Comparison of ENCODE assay signal across 7 cellular contexts in genomic region chr16:30874244-30874820, GRCh38. TPM values are rescaled to one million over a fixed set of nuclear protein-coding genes. Genes with fewer than 3 reads are reported as not detected.
A peak's percentile ranks its signal among the peaks of the same experiment; 100 is the strongest.
DNase-seq lines count a peak whose midpoint lies in the region; ATAC-seq and TF ChIP-seq lines count a peak whose summit lies in the region.

No MANE protein-coding gene starts in this region.

- no peaks in the 10 kb centered on the region for H3K9me3 Mint-ChIP-seq in activated CD4-positive, alpha-beta memory T cell treated with anti-CD3 and anti-CD28 coated beads, Interleukin-2, amount 10 ng/mL, durations not matched to agents 7 days and 5 days
- no peaks in the 10 kb centered on the region for H3K9me3 Mint-ChIP-seq in stimulated activated naive B cell treated with anti-CD40 and anti-IgM and Interleukin-4, amounts not matched to agents 10 μg/mL and 1 μg/mL and 100 μg/mL, for 72 hours

- peaks cover 21% of the 10 kb centered on the region for H3K36me3 Mint-ChIP-seq in activated CD4-positive, alpha-beta memory T cell treated with anti-CD3 and anti-CD28 coated beads, Interleukin-2, amount 10 ng/mL, durations not matched to agents 7 days and 5 days (ENCODE audit: low read depth)
- H3K36me3 Mint-ChIP-seq in stimulated activated naive B cell treated with anti-CD40 and anti-IgM and Interleukin-4, amounts not matched to agents 10 μg/mL and 1 μg/mL and 100 μg/mL, for 72 hours: peaks cover 18 to 31% of the 10 kb centered on the region in 2 donors

- H3K4me3 ChIP-seq in HFF-Myc (replicated peaks; ENCODE audit: low read depth, low read length) (peak overlapping the region; percentile 75), iPS-11a (ENCODE audit: low read depth, low read length) (peak overlapping the region; percentile 83)

- peaks cover 40% of the 10 kb centered on the region for H3K4me1 Mint-ChIP-seq in activated CD4-positive, alpha-beta memory T cell treated with anti-CD3 and anti-CD28 coated beads, Interleukin-2, amount 10 ng/mL, durations not matched to agents 7 days and 5 days
- H3K4me1 Mint-ChIP-seq in stimulated activated naive B cell treated with anti-CD40 and anti-IgM and Interleukin-4, amounts not matched to agents 10 μg/mL and 1 μg/mL and 100 μg/mL, for 72 hours: peaks cover 33 to 45% of the 10 kb centered on the region in 2 donors

- no peak for DNase-seq in HFF-Myc (ENCODE audit: extremely low read depth, low read depth)
- no peak for DNase-seq in activated CD4-positive, alpha-beta memory T cell treated with anti-CD3 and anti-CD28 coated beads, Interleukin-2, amount 10 ng/mL, durations not matched to agents 7 days and 5 days
- no peak for DNase-seq in stimulated activated naive B cell treated with anti-CD40 and anti-IgM and Interleukin-4, amounts not matched to agents 10 μg/mL and 1 μg/mL and 100 μg/mL, for 72 hours
- DNase-seq in anterior cingulate cortex (lab: John Stamatoyannopoulos, UW): no peak

- CTCF ChIA-PET in activated CD4-positive, alpha-beta memory T cell treated with anti-CD3 and anti-CD28 coated beads, Interleukin-2, amount 10 ng/mL, durations not matched to agents 7 days and 5 days (lab: Charles Lee): interaction anchor here (1.0 to 2.5 kb wide), 6 partner anchors 21 to 177 kb away, joined by 3 to 24 read pairs (median 5); no protein-coding TSS in a partner anchor

- H3K27ac Mint-ChIP-seq in activated CD4-positive, alpha-beta memory T cell treated with anti-CD3 and anti-CD28 coated beads, Interleukin-2, amount 10 ng/mL, durations not matched to agents 7 days and 5 days: peak overlapping the region; percentile 75
- peak overlapping the region; percentile 98 for H3K27ac Mint-ChIP-seq in stimulated activated naive B cell treated with anti-CD40 and anti-IgM and Interleukin-4, amounts not matched to agents 10 μg/mL and 1 μg/mL and 100 μg/mL, for 72 hours

- H3K4me3 Mint-ChIP-seq in activated CD4-positive, alpha-beta memory T cell treated with anti-CD3 and anti-CD28 coated beads, Interleukin-2, amount 10 ng/mL, durations not matched to agents 7 days and 5 days: peak overlapping the region; percentile 93
- peak overlapping the region; percentile 96 to 99 for H3K4me3 Mint-ChIP-seq in stimulated activated naive B cell treated with anti-CD40 and anti-IgM and Interleukin-4, amounts not matched to agents 10 μg/mL and 1 μg/mL and 100 μg/mL, for 72 hours

- TF ChIP-seq CTCF in HFF-Myc (IDR thresholded peaks at IDR 0.05; ENCODE audit: low read depth, low read length, missing control alignments): no peak

- POLR2A ChIA-PET in activated CD4-positive, alpha-beta memory T cell treated with anti-CD3 and anti-CD28 coated beads, Interleukin-2, amount 10 ng/mL, durations not matched to agents 7 days and 5 days (lab: Charles Lee): interaction anchor here (0.8 to 4.0 kb wide), 14 partner anchors 17 to 305 kb away, joined by 3 to 75 read pairs (median 8); partner anchors contain the start of genes BCL7C, CTF1, FUS and PHKG2

- ATAC-seq in stimulated activated naive B cell treated with anti-CD40 and anti-IgM and Interleukin-4, amounts not matched to agents 10 μg/mL and 1 μg/mL and 100 μg/mL, for 72 hours (replicated peaks): no peak
- no peak for ATAC-seq in GM19328 (IDR thresholded peaks at IDR 0.05; ENCODE audit: unreplicated experiment)
- no peak for ATAC-seq in GM18907 (IDR thresholded peaks at IDR 0.05; ENCODE audit: unreplicated experiment)

- H3K27me3 Mint-ChIP-seq in activated CD4-positive, alpha-beta memory T cell treated with anti-CD3 and anti-CD28 coated beads, Interleukin-2, amount 10 ng/mL, durations not matched to agents 7 days and 5 days: no peaks in the 10 kb centered on the region
- no peaks in the 10 kb centered on the region for H3K27me3 Mint-ChIP-seq in stimulated activated naive B cell treated with anti-CD40 and anti-IgM and Interleukin-4, amounts not matched to agents 10 μg/mL and 1 μg/mL and 100 μg/mL, for 72 hours

RNA-seq across cellular contexts. Expression of gene BCL7C, which starts 19.5 kb away (rescaled TPM):
- total RNA-seq in activated CD4-positive, alpha-beta memory T cell treated with anti-CD3 and anti-CD28 coated beads, Interleukin-2, amount 10 ng/mL, durations not matched to agents 7 days and 5 days: 10 to 100 TPM; 22.3 to 23.5 TPM

RNA-seq across cellular contexts. Expression of gene CTF1, which starts 22.1 kb away (rescaled TPM):
- total RNA-seq in activated CD4-positive, alpha-beta memory T cell treated with anti-CD3 and anti-CD28 coated beads, Interleukin-2, amount 10 ng/mL, durations not matched to agents 7 days and 5 days: under 1 TPM; 0.20 to 0.25 TPM

RNA-seq across cellular contexts. Expression of gene FBXL19, which starts 49.0 kb away (rescaled TPM):
- 10 to 100 TPM; 25.8 to 27.2 TPM for total RNA-seq in activated CD4-positive, alpha-beta memory T cell treated with anti-CD3 and anti-CD28 coated beads, Interleukin-2, amount 10 ng/mL, durations not matched to agents 7 days and 5 days
